ENCODE assay signal across 11 cellular contexts in the genomic region with DNA sequence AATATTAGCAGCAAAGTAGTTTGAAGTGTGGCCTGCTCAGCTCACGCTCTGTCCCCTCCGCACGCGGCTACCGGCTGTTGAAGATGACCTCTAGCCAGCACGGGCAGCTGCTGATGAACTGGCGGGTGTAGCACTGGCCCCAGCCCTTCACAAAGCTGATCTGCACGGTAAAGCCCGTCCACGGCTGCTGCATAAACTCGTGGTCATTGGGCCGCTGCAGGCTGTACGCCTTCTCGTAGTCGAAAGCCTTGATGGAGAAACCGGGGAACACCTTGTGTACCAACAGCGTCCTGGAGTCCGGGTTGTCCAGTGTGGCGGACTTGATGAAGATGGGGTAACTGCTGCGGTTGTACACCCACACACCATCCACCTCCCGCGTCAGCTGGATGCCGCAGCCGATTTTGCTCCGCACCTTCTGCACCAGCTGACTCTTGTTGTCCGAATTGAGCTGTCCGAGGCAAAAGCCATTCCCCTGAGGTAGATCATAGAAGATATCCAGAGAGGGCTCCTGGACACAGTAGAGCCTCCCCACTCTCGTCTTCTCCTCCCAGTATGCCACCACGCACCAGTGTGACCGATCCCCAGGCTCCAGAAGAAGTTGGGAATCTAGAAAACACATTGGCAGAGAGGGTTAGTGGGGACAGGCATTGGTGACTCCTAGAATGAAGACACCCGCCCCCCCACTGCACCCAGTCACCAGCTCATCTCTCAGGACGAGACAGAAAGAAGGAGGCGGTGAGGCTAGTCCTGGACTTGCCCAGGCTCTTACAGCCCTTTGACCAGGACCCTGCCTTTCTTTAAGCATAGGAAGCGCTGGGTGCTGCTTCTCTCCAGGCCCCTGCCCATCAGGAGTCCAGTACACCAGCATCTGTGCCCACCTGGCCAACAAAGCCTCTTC. TPM values are rescaled to one million over a fixed set of nuclear protein-coding genes. Genes with fewer than 3 reads are reported as not detected.
A peak's percentile ranks its signal among the peaks of the same experiment; 100 is the strongest.
DNase-seq lines count a peak whose midpoint lies in the region; ATAC-seq, FAIRE-seq and TF ChIP-seq lines count a peak whose summit lies in the region.
"Had no signal": no experiment of that assay in that cellular context is flagged by ENCODE, and none has a peak within 500 bp of the region (broad histone marks: within the 10 kb centered on the region; RNA-seq: fewer than 3 reads in every experiment).

No MANE protein-coding gene starts in this region.

- peaks cover 44% of the 10 kb centered on the region for H3K4me1 Mint-ChIP-seq in neural crest cell

- peaks cover 2% of the 10 kb centered on the region for H3K36me3 Mint-ChIP-seq in neural crest cell (ENCODE audit: low read depth)

- intact Hi-C loops in left cardiac atrium (cut with DNase I), result loop anchor here in 1 of 2 donors (10.0 kb wide), 1 partner anchor 67 kb away; no protein-coding TSS in a partner anchor
- intact Hi-C loops in Right ventricle myocardium inferior (cut with DNase I), result no loop called here
- intact Hi-C loops in dorsolateral prefrontal cortex (cut with DNase I), result loop anchor here in 1 of 2 donors (5.0 kb wide), 1 partner anchor 59 kb away; no protein-coding TSS in a partner anchor
- intact Hi-C loops in pancreas (cut with DNase I), result no loop called here

- H3K4me1 ChIP-seq in urinary bladder (ENCODE audit: insufficient read depth) (peaks cover 3% of the 10 kb centered on the region), pancreas (peaks cover 0 to 24% (median 10%) of the 10 kb centered on the region in 3 donors)

- no peak for FAIRE-seq in pancreas (lab: Jason Lieb, UNC)

- TF ChIP-seq CTCF in dorsolateral prefrontal cortex (IDR thresholded peaks at IDR 0.05 in 54 of 56, conservative IDR thresholded peaks at IDR 0.05 in 2 of 56; ENCODE audit: low read depth in 1 of 56, partially characterized antibody in 56 of 56) (no peak), neural crest cell (conservative IDR thresholded peaks at IDR 0.05) (no peak), pancreas (IDR thresholded peaks at IDR 0.05) (no peak), GM13976 (IDR thresholded peaks at IDR 0.05; ENCODE audit: borderline replicate concordance, control extremely low read depth, extremely low read depth, insufficient read depth, missing control alignments) (no peak)

- H3K27ac Mint-ChIP-seq in neural crest cell (ENCODE audit: unreplicated experiment), result peak overlapping the region; percentile 46

- 76% methylated on average over 34 of the region's 34 CpGs for WGBS in urinary bladder
- WGBS in pancreas, 2 donors, result 93% methylated on average over 34 of the region's 34 CpGs

- H3K4me3 Mint-ChIP-seq in neural crest cell, result no peak overlapping the region

- H3K9me3 Mint-ChIP-seq in neural crest cell, result no peaks in the 10 kb centered on the region

- H3K27me3 ChIP-seq in dorsolateral prefrontal cortex (no peaks in the 10 kb centered on the region), pancreas (no peaks in the 10 kb centered on the region)

- peaks cover 2% of the 10 kb centered on the region for H3K36me3 ChIP-seq in urinary bladder (ENCODE audit: insufficient read depth)
- H3K36me3 ChIP-seq in pancreas, result no peaks in the 10 kb centered on the region

- peak overlapping the region in 57 of 59 donors; percentile 3 to 89 (median 81) for H3K27ac ChIP-seq in dorsolateral prefrontal cortex
- peak overlapping the region; percentile 42 for H3K27ac ChIP-seq in urinary bladder (ENCODE audit: low read depth)
- H3K27ac ChIP-seq in pancreas, result no peak overlapping the region

- DNase-seq in left cardiac atrium, result peak; percentile 41
- DNase-seq in Right ventricle myocardium inferior (ENCODE audit: missing footprints), result no peak
- peak in 3 of 10 donors; percentile 53 to 68 (median 63) for DNase-seq in dorsolateral prefrontal cortex
- DNase-seq in neural crest cell (ENCODE audit: low read depth, low spot score), result no peak
- no peak for DNase-seq in pancreas
- no peak for DNase-seq in NCI-H1048 (lab: John Stamatoyannopoulos, UW)
- no peak for DNase-seq in GM13976 (ENCODE audit: low spot score)
- DNase-seq: amniotic stem cell, DMS79, H7 had no signal

- peak in 1 of 2 donors; percentile 12 for ATAC-seq in left cardiac atrium
- no peak for ATAC-seq in Right ventricle myocardium inferior
- no peak for ATAC-seq in pancreas

- peaks cover 3% of the 10 kb centered on the region for H3K27me3 Mint-ChIP-seq in neural crest cell (ENCODE audit: low read depth)

- H3K4me3 ChIP-seq in dorsolateral prefrontal cortex (peak overlapping the region in 8 of 59 donors; percentile 8 to 26 (median 14)), urinary bladder (ENCODE audit: low read depth, low read length) (no peak overlapping the region), pancreas (no peak overlapping the region)

- in situ Hi-C loops in GM13976 (cut with MboI; ENCODE audit: low sequenced_read_pairs, unreplicated experiment), result no loop called here

- no peaks in the 10 kb centered on the region for H3K9me3 ChIP-seq in pancreas

RNA-seq across cellular contexts. Expression of a gene that starts 29.2 kb away (rescaled TPM):
- total RNA-seq in left cardiac atrium, result 10 to 100 TPM; 17.1 to 49.0 TPM
- total RNA-seq in Right ventricle myocardium inferior, result 12.0 TPM
- 10 to 100 TPM; 14.2 to 34.2 (median 23.6) TPM for total RNA-seq in dorsolateral prefrontal cortex
- total RNA-seq in neural crest cell, result 1.8 and 2.0 TPM in 2 replicates
- total RNA-seq in urinary bladder, result 25.6 TPM
- 31.5 TPM for polyA plus RNA-seq in urinary bladder
- 10 to 100 TPM in 2 of 6 donors, 1 to 10 TPM in 4; 5.3 to 22.4 (median 6.8) TPM for total RNA-seq in pancreas
- polyA plus RNA-seq in pancreas, result 1 to 10 TPM; 4.2 to 8.2 TPM

Comparison
In these comparisons a context has a peak if more than half of its experiments do, and no peak if none do; other contexts are left out.
1. H3K27ac ChIP-seq: peak in dorsolateral prefrontal cortex (57 of 59) and urinary bladder (single experiment); none in pancreas (0 of 4).